1 cellular context compared by ENCODE assay signal in genomic region chr6:26329763-26330511, GRCh38.
TF ChIP-seq lines count a peak whose summit lies in the region.

No MANE protein-coding gene starts in this region.

TF ChIP-seq in HEK293, 187 proteins besides CTCF, POLR2A, EP300 and RAD21 (continued from another document):
- TF ChIP-seq REST (tag by site-specific recombination; IDR thresholded peaks at IDR 0.05) (0 out of 2 replicates have a peak, but pooled peaks have one; percentile 18), ZNF785 (tag by site-specific recombination; IDR thresholded peaks at IDR 0.05) (no peak), ZNF701 (tag by site-specific recombination; IDR thresholded peaks at IDR 0.05) (no peak), ZNF138 (tag by site-specific recombination; IDR thresholded peaks at IDR 0.05; ENCODE audit: borderline replicate concordance) (no peak), ZNF473 (tag by site-specific recombination; IDR thresholded peaks at IDR 0.05) (no peak), GLI4 (tag by site-specific recombination; IDR thresholded peaks at IDR 0.05) (0 out of 2 replicates have a peak, but pooled peaks have one; percentile 20), ZNF174 (tag by site-specific recombination; IDR thresholded peaks at IDR 0.05) (no peak), ZNF626 (tag by site-specific recombination; IDR thresholded peaks at IDR 0.05) (no peak), GFI1B (tag by site-specific recombination; IDR thresholded peaks at IDR 0.05) (peak; percentile 26; the same call in 1 of the 2 replicates), ZNF155 (tag by site-specific recombination; IDR thresholded peaks at IDR 0.05) (no peak), ZNF624 (tag by site-specific recombination; IDR thresholded peaks at IDR 0.05) (no peak), ZBTB49 (tag by site-specific recombination; IDR thresholded peaks at IDR 0.05; ENCODE audit: low read depth) (no peak), IKZF3 (tag by site-specific recombination; IDR thresholded peaks at IDR 0.05) (peak; percentile 92), ZEB2 (tag by site-specific recombination; IDR thresholded peaks at IDR 0.05) (peak; percentile 64), ELK4 (IDR thresholded peaks at IDR 0.05; ENCODE audit: borderline replicate concordance, low read depth, low read length) (no peak), SALL2 (tag by site-specific recombination; IDR thresholded peaks at IDR 0.05; ENCODE audit: borderline replicate concordance) (no peak), KLF9 (tag by site-specific recombination; IDR thresholded peaks at IDR 0.05; ENCODE audit: low read depth) (no peak), ZNF501 (tag by site-specific recombination; IDR thresholded peaks at IDR 0.05) (0 out of 2 replicates have a peak, but pooled peaks have one; percentile 42), ZNF416 (tag by site-specific recombination; IDR thresholded peaks at IDR 0.05) (no peak), ZBTB8A (tag by site-specific recombination; IDR thresholded peaks at IDR 0.05) (no peak; the same call in 1 of the 2 replicates), TRIM28 (IDR thresholded peaks at IDR 0.05; ENCODE audit: borderline replicate concordance, low read length) (no peak), ZNF239 (tag by site-specific recombination; IDR thresholded peaks at IDR 0.05) (no peak), ZFP3 (tag by site-specific recombination; IDR thresholded peaks at IDR 0.05; ENCODE audit: low read depth) (no peak), KLF8 (tag by site-specific recombination; IDR thresholded peaks at IDR 0.05) (no peak; the same call in 1 of the 2 replicates), KLF1 (tag by site-specific recombination; IDR thresholded peaks at IDR 0.05) (no peak), GLIS1 (tag by site-specific recombination; IDR thresholded peaks at IDR 0.05) (0 out of 2 replicates have a peak, but pooled peaks have one; percentile 6), ZFP69B (tag by site-specific recombination; IDR thresholded peaks at IDR 0.05) (peak; percentile 83), GLIS2 (tag by site-specific recombination; IDR thresholded peaks at IDR 0.05) (no peak), ZNF362 (tag by site-specific recombination; IDR thresholded peaks at IDR 0.05) (peak; percentile 95), ZNF324 (tag by site-specific recombination; IDR thresholded peaks at IDR 0.05) (peak; percentile 82; the same call in 1 of the 2 replicates), ZNF146 (tag by site-specific recombination; IDR thresholded peaks at IDR 0.05) (no peak), INSM2 (tag by site-specific recombination; IDR thresholded peaks at IDR 0.05) (0 out of 2 replicates have a peak, but pooled peaks have one; percentile 38), ZNF792 (tag by site-specific recombination; IDR thresholded peaks at IDR 0.05) (no peak), ZNF692 (tag by site-specific recombination; IDR thresholded peaks at IDR 0.05) (peak; percentile 85)
TF ChIP-seq in HEK293: peak in this region for 49.
